Comparison of ENCODE assay signal across 8 cellular contexts in the genomic region with DNA sequence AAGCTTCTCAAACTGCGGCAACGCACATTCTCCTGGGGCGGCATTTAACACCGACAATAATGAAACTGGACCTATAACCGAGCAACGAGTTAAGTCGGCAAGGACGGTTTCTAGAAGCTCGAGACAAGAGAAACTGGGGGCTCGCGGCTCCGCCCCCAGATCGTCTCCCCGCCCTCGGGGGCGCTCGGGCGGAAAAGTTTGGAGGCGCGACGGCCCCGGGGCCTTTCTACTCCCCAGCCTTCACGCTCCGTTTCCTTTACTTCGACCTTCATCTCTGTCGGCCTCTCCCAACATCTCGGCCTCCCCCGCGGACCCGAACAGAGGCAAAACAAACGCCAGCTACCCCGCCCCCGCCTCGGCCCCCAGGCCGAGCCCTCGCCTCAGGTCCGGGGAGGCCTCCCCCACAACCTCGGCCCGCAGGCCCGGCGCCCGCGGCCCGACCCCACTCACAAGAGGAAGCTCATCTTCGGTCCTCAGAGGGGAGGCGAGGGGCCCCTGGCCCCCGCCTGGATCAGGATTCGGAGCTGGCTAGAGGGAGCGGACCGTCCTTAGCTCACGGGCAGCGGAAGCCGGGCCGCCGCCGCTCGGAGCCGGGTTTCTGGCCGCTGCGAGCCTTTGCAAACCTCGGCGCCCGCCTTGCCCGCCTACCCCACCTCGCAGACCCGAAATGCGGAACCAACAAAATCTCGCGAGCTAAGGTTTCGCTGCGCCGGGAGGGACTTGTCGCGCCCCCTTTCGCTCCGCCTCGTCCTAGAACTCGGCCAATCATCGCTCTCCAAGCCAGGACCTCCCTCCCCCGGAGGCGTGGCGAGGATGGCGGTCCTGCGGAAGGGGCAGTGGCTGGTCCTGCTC. TPM values are rescaled to one million over a fixed set of nuclear protein-coding genes. Genes with fewer than 3 reads are reported as not detected.
A peak's percentile ranks its signal among the peaks of the same experiment; 100 is the strongest.
DNase-seq lines count a peak whose midpoint lies in the region; ATAC-seq and TF ChIP-seq lines count a peak whose summit lies in the region.

A gene (minus strand): TSS at position 669 of the 852 bp plus-strand sequence. CDS start 205 bp downstream, at position 464.

- peak within 1 kb of the TSS; percentile 83 for H3K4me3 Mint-ChIP-seq in activated CD4-positive, alpha-beta memory T cell treated with anti-CD3 and anti-CD28 coated beads for 36 hours

- CTCF ChIA-PET in activated CD4-positive, alpha-beta memory T cell treated with anti-CD3 and anti-CD28 coated beads for 36 hours (lab: Charles Lee) = interaction anchor here (0.6 to 3.8 kb wide), 21 partner anchors 10 to 356 kb away, joined by 3 to 42 read pairs (median 4); a partner anchor contains a TSS

- peak; percentile 79 for ATAC-seq in GM19438 (IDR thresholded peaks at IDR 0.05; ENCODE audit: low read depth, unreplicated experiment)
- peak; percentile 51 for ATAC-seq in HG03575 (IDR thresholded peaks at IDR 0.05; ENCODE audit: extremely low read depth, insufficient number of reproducible peaks, low FRiP score, unreplicated experiment)

- H3K4me1 ChIP-seq in liver (ENCODE audit: control insufficient read depth in 4 of 4, insufficient read depth in 4 of 4, low read length in 3 of 4) = peaks cover 0 to 12% (median 5%) of the 10 kb centered on the region in 4 donors

- H3K4me1 Mint-ChIP-seq in activated CD4-positive, alpha-beta memory T cell treated with anti-CD3 and anti-CD28 coated beads for 36 hours (ENCODE audit: low read depth) = peaks cover 45% of the 10 kb centered on the region

- H3K4me3 ChIP-seq in liver (ENCODE audit: low read depth in 1 of 3, low read length in 3 of 3) = peak within 1 kb of the TSS; percentile 96 to 97 (median 97)

- H3K27ac ChIP-seq in liver (ENCODE audit: low read depth in 1 of 2, low read length in 2 of 2) = peak within 1 kb of the TSS; percentile 92 to 95

- under 1% methylated on average over 84 of the region's 84 CpGs for WGBS in liver

- TF ChIP-seq RAD21 in liver (IDR thresholded peaks at IDR 0.05) = peak in 1 of 2 donors; percentile 29

- peaks cover 12% of the 10 kb centered on the region for H3K36me3 Mint-ChIP-seq in activated CD4-positive, alpha-beta memory T cell treated with anti-CD3 and anti-CD28 coated beads for 36 hours

- DNase-seq in CD1c-positive myeloid dendritic cell (ENCODE audit: extremely low spot score) (peak; percentile 100), NCI-H82 treated with DMSO at 0.1 percent for 48 hours (lab: John Stamatoyannopoulos, UW; ENCODE audit: unreplicated experiment) (peak; percentile 99), dermis microvascular lymphatic vessel endothelial cell (ENCODE audit: low read depth in 2 of 2) (peak; percentile 96 to 99)
- DNase-seq in activated CD4-positive, alpha-beta memory T cell treated with anti-CD3 and anti-CD28 coated beads for 36 hours = peak; percentile 99
- peak; percentile 98 for DNase-seq in stimulated activated CD4-positive, alpha-beta T cell treated with anti-CD3 and anti-CD28 coated beads, Interleukin-4, amount 100 ng/mL, for 24 hours

- no peaks in the 10 kb centered on the region for H3K9me3 ChIP-seq in liver (ENCODE audit: control insufficient read depth in 4 of 4, low read length in 3 of 4)

- H3K36me3 ChIP-seq in liver (ENCODE audit: control insufficient read depth in 4 of 4, insufficient read depth in 3 of 4, low read depth in 1 of 4, low read length in 3 of 4) = no peaks in the 10 kb centered on the region

- peak within 1 kb of the TSS; percentile 76 for H3K27ac Mint-ChIP-seq in activated CD4-positive, alpha-beta memory T cell treated with anti-CD3 and anti-CD28 coated beads for 36 hours

- intact Hi-C loops in activated CD4-positive, alpha-beta memory T cell treated with anti-CD3 and anti-CD28 coated beads for 36 hours (cut with micrococcal nuclease) = loop anchor here (1.0 to 10.0 kb wide), 4 partner anchors 20 to 254 kb away; a partner anchor contains a TSS

- no peaks in the 10 kb centered on the region for H3K9me3 Mint-ChIP-seq in activated CD4-positive, alpha-beta memory T cell treated with anti-CD3 and anti-CD28 coated beads for 36 hours

- H3K27me3 ChIP-seq in liver (ENCODE audit: control insufficient read depth in 4 of 4, insufficient read depth in 4 of 4, low read length in 3 of 4) = no peaks in the 10 kb centered on the region

- no peak for TF ChIP-seq CTCF in liver (IDR thresholded peaks at IDR 0.05; ENCODE audit: low read depth, low read length, missing input control)

- peak within 1 kb of the TSS; percentile 93 to 98 for H3K9ac ChIP-seq in liver (ENCODE audit: low read depth in 1 of 2, low read length in 2 of 2)

- no peaks in the 10 kb centered on the region for H3K27me3 Mint-ChIP-seq in activated CD4-positive, alpha-beta memory T cell treated with anti-CD3 and anti-CD28 coated beads for 36 hours

- POLR2A ChIA-PET in activated CD4-positive, alpha-beta memory T cell treated with anti-CD3 and anti-CD28 coated beads for 36 hours (lab: Charles Lee) = interaction anchor here (0.9 to 5.6 kb wide), 12 partner anchors 9 to 941 kb away, joined by 3 to 124 read pairs (median 6); a partner anchor contains a TSS

TF ChIP-seq in liver, 16 proteins besides CTCF, POLR2A, EP300 and RAD21:
- TF ChIP-seq, protein P1, sequence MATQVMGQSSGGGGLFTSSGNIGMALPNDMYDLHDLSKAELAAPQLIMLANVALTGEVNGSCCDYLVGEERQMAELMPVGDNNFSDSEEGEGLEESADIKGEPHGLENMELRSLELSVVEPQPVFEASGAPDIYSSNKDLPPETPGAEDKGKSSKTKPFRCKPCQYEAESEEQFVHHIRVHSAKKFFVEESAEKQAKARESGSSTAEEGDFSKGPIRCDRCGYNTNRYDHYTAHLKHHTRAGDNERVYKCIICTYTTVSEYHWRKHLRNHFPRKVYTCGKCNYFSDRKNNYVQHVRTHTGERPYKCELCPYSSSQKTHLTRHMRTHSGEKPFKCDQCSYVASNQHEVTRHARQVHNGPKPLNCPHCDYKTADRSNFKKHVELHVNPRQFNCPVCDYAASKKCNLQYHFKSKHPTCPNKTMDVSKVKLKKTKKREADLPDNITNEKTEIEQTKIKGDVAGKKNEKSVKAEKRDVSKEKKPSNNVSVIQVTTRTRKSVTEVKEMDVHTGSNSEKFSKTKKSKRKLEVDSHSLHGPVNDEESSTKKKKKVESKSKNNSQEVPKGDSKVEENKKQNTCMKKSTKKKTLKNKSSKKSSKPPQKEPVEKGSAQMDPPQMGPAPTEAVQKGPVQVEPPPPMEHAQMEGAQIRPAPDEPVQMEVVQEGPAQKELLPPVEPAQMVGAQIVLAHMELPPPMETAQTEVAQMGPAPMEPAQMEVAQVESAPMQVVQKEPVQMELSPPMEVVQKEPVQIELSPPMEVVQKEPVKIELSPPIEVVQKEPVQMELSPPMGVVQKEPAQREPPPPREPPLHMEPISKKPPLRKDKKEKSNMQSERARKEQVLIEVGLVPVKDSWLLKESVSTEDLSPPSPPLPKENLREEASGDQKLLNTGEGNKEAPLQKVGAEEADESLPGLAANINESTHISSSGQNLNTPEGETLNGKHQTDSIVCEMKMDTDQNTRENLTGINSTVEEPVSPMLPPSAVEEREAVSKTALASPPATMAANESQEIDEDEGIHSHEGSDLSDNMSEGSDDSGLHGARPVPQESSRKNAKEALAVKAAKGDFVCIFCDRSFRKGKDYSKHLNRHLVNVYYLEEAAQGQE (IDR thresholded peaks at IDR 0.05) = peak; percentile 81
- TF ChIP-seq YY1 (IDR thresholded peaks at IDR 0.05) (peak; percentile 96), TAF1 (conservative IDR thresholded peaks at IDR 0.05) (peak; percentile 80), SP1 (IDR thresholded peaks at IDR 0.05) (peak; percentile 70), FOXA1 (IDR thresholded peaks at IDR 0.05) (no peak), GABPA (IDR thresholded peaks at IDR 0.05 in 1 of 2, conservative IDR thresholded peaks at IDR 0.05 in 1 of 2) (peak in 1 of 2 donors; percentile 74), EGR1 (IDR thresholded peaks at IDR 0.05; ENCODE audit: low read depth in 2 of 2) (no peak), JUND (IDR thresholded peaks at IDR 0.05) (no peak), RXRA (IDR thresholded peaks at IDR 0.05) (peak; percentile 10 to 28)
- TF ChIP-seq, protein P2, sequence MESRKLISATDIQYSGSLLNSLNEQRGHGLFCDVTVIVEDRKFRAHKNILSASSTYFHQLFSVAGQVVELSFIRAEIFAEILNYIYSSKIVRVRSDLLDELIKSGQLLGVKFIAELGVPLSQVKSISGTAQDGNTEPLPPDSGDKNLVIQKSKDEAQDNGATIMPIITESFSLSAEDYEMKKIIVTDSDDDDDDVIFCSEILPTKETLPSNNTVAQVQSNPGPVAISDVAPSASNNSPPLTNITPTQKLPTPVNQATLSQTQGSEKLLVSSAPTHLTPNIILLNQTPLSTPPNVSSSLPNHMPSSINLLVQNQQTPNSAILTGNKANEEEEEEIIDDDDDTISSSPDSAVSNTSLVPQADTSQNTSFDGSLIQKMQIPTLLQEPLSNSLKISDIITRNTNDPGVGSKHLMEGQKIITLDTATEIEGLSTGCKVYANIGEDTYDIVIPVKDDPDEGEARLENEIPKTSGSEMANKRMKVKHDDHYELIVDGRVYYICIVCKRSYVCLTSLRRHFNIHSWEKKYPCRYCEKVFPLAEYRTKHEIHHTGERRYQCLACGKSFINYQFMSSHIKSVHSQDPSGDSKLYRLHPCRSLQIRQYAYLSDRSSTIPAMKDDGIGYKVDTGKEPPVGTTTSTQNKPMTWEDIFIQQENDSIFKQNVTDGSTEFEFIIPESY (IDR thresholded peaks at IDR 0.05) = peak; percentile 99
- TF ChIP-seq, protein P3, sequence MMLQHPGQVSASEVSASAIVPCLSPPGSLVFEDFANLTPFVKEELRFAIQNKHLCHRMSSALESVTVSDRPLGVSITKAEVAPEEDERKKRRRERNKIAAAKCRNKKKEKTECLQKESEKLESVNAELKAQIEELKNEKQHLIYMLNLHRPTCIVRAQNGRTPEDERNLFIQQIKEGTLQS (IDR thresholded peaks at IDR 0.05) = no peak
- TF ChIP-seq, protein P4, sequence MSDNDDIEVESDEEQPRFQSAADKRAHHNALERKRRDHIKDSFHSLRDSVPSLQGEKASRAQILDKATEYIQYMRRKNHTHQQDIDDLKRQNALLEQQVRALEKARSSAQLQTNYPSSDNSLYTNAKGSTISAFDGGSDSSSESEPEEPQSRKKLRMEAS (IDR thresholded peaks at IDR 0.05) = peak; percentile 19

RNA-seq across cellular contexts. Expression of the gene that starts here (rescaled TPM):
- total RNA-seq in activated CD4-positive, alpha-beta memory T cell treated with anti-CD3 and anti-CD28 coated beads for 36 hours = 100 to 1,000 TPM; 159 to 170 TPM
- 79.6 and 84.6 TPM in 2 replicates for total RNA-seq in dermis microvascular lymphatic vessel endothelial cell
- 10 to 100 TPM; 30.1 to 44.7 TPM for total RNA-seq in liver
- polyA plus RNA-seq in liver = 10 to 100 TPM; 15.5 to 15.8 TPM

Comparison
In these comparisons a context has a peak if more than half of its experiments do, and no peak if none do; other contexts are left out.
1. Peak in every context shown above with its lines: DNase-seq, ATAC-seq, H3K4me3 ChIP-seq and H3K27ac ChIP-seq.